ENCODE assay signal across 9 cellular contexts in genomic region chr17:43366809-43367587, GRCh38. TPM values are rescaled to one million over a fixed set of nuclear protein-coding genes. Genes with fewer than 3 reads are reported as not detected.
DNase-seq lines count a peak whose midpoint lies in the region; ATAC-seq and TF ChIP-seq lines count a peak whose summit lies in the region.
"Had no signal": no experiment of that assay in that cellular context is flagged by ENCODE, and none has a peak within 500 bp of the region (broad histone marks: within the 10 kb centered on the region; RNA-seq: fewer than 3 reads in every experiment).

No MANE protein-coding gene starts in this region.

- H3K9ac ChIP-seq in HCT116 (ENCODE audit: low read length): peak overlapping the region; percentile 81

- intact Hi-C loops in HCT116 (cut with micrococcal nuclease): no loop called here

- RAD21 ChIA-PET in HCT116 (lab: Charles Lee; ENCODE audit: low non-redundant PET in 1 of 2, low total read pairs in 2 of 2, uncharacterized antibody in 2 of 2, unreplicated experiment in 2 of 2): interaction anchor here in 1 of 2 experiments (1.0 kb wide), 1 partner anchor 21 kb away, joined by 5 read pairs; no protein-coding TSS in a partner anchor

- POLR2A ChIA-PET in HCT116 (lab: Charles Lee): interaction anchor here (0.9 to 4.4 kb wide), 29 partner anchors 8 to 343 kb away, joined by 3 to 152 read pairs (median 7); partner anchors contain the start of genes ARL4D, DHX8, ETV4 and NBR1

- peak overlapping the region; percentile 93 for H3K4me3 Mint-ChIP-seq in glutamatergic neuron (ENCODE audit: unreplicated experiment)

- H3K79me2 ChIP-seq in HCT116 (ENCODE audit: insufficient read depth, low read length): no peaks in the 10 kb centered on the region

- H3K4me2 ChIP-seq in HCT116 (ENCODE audit: low read length): peak overlapping the region; percentile 79

- no peak overlapping the region for H2AFZ ChIP-seq in HCT116 (ENCODE audit: low read depth, low read length, poor library complexity, severe bottlenecking)

- TF ChIP-seq CTCF in HCT116 (IDR thresholded peaks at IDR 0.05 in 2 of 3, conservative IDR thresholded peaks at IDR 0.05 in 1 of 3; ENCODE audit: borderline replicate concordance in 1 of 3, insufficient read depth in 1 of 3, low read depth in 2 of 3, low read length in 2 of 3) (no peak), glutamatergic neuron (IDR thresholded peaks at IDR 0.05; ENCODE audit: partially characterized antibody, unreplicated experiment) (no peak)

- peaks cover 12% of the 10 kb centered on the region for H3K9me3 Mint-ChIP-seq in glutamatergic neuron (ENCODE audit: unreplicated experiment)

- peak overlapping the region; percentile 95 for H3K27ac ChIP-seq in HCT116 (ENCODE audit: low read depth, low read length)
- peak overlapping the region in 20 of 21 experiments; percentile 94 to 100 (median 99) for H3K27ac ChIP-seq in skin epidermis

- no peaks in the 10 kb centered on the region for H3K36me3 ChIP-seq in HCT116 (ENCODE audit: control insufficient read depth in 1 of 2, insufficient read depth in 2 of 2, low read length in 2 of 2)

- H3K4me1 ChIP-seq in HCT116 (ENCODE audit: control insufficient read depth in 1 of 2, insufficient read depth in 2 of 2, low read length in 2 of 2): peaks cover 20 to 37% of the 10 kb centered on the region in 2 experiments

- no peaks in the 10 kb centered on the region for H3K36me3 Mint-ChIP-seq in glutamatergic neuron (ENCODE audit: unreplicated experiment)

- H3K27me3 ChIP-seq in HCT116 (ENCODE audit: insufficient read depth, low read length): no peaks in the 10 kb centered on the region

- no TSS peak for BruUV-seq in HCT116 (replicated peaks; lab: Mats Ljungman, UMichigan)

- no peak for TF ChIP-seq RAD21 in HCT116 (IDR thresholded peaks at IDR 0.05; ENCODE audit: low read depth)

- H3K4me3 ChIP-seq in HCT116 (replicated peaks in 1 of 2; ENCODE audit: low read depth in 1 of 2, low read length in 2 of 2): peak overlapping the region in 1 of 2 experiments; percentile 2; a peak in 1 of 4 replicates
- peak overlapping the region in 1 of 7 experiments; percentile 48 for H3K4me3 ChIP-seq in skin epidermis

- DNase-seq in HCT116 (ENCODE audit: low read depth, low spot score) (no peak), T1000 (lab: John Stamatoyannopoulos, UW) (peak; percentile 97), glutamatergic neuron (no peak), KG1 (lab: John Stamatoyannopoulos, UW) (no peak)
- DNase-seq: stimulated activated CD4-positive, alpha-beta T cell treated with anti-CD3 and anti-CD28 coated beads, Interleukin-12 subunit alpha, Interleukin-12 subunit beta, amount 100 ng/mL, for 4 hours had no signal

- H3K9me2 ChIP-seq in HCT116 (ENCODE audit: insufficient read depth): no peaks in the 10 kb centered on the region

- H4K20me1 ChIP-seq in HCT116 (ENCODE audit: insufficient read depth): no peaks in the 10 kb centered on the region

- H3K4me1 Mint-ChIP-seq in glutamatergic neuron (ENCODE audit: low read depth, unreplicated experiment): peaks cover 6% of the 10 kb centered on the region

- TF ChIP-seq POLR2A in HCT116 (IDR thresholded peaks at IDR 0.05; ENCODE audit: borderline replicate concordance, extremely low read depth, insufficient read depth, insufficient read length): no peak

- ATAC-seq in HCT116 (no peak), HG02973 (IDR thresholded peaks at IDR 0.05; ENCODE audit: unreplicated experiment) (no peak), GM21360 (IDR thresholded peaks at IDR 0.05; ENCODE audit: unreplicated experiment) (no peak), GM21825 (IDR thresholded peaks at IDR 0.05; ENCODE audit: unreplicated experiment) (no peak)

- CTCF ChIA-PET in HCT116 (lab: Charles Lee): interaction anchor here (1.6 to 2.4 kb wide), 2 partner anchors 21 to 117 kb away, joined by 9 to 21 read pairs; partner anchors contain the start of gene DHX8

- H3K27ac Mint-ChIP-seq in glutamatergic neuron (ENCODE audit: unreplicated experiment): peak overlapping the region; percentile 100

- H3K9me3 ChIP-seq in HCT116 (ENCODE audit: control insufficient read depth in 1 of 2, insufficient read depth in 1 of 2, low read depth in 1 of 2, low read length in 2 of 2): no peaks in the 10 kb centered on the region; a peak in 1 of 4 replicates

- H3K27me3 Mint-ChIP-seq in glutamatergic neuron (ENCODE audit: unreplicated experiment): peaks cover 15% of the 10 kb centered on the region

TF ChIP-seq in HCT116, 20 proteins besides CTCF, POLR2A, EP300 and RAD21:
- TF ChIP-seq ELF1 (IDR thresholded peaks at IDR 0.05; ENCODE audit: borderline replicate concordance, low read depth) (no peak), POLR2AphosphoS5 (IDR thresholded peaks at IDR 0.05; ENCODE audit: low read depth, low read length) (no peak), SRF (IDR thresholded peaks at IDR 0.05; ENCODE audit: low read depth) (no peak), EZH2 (IDR thresholded peaks at IDR 0.05) (no peak), ATF3 (IDR thresholded peaks at IDR 0.05) (no peak), REST (IDR thresholded peaks at IDR 0.05; ENCODE audit: low read depth) (no peak), JUND (IDR thresholded peaks at IDR 0.05) (no peak), EGR1 (IDR thresholded peaks at IDR 0.05; ENCODE audit: low read depth) (no peak), EZH2phosphoT487 (IDR thresholded peaks at IDR 0.05; ENCODE audit: borderline replicate concordance) (no peak), TCF7L2 (IDR thresholded peaks at IDR 0.05; ENCODE audit: borderline replicate concordance, extremely low read depth, insufficient read depth, insufficient read length) (no peak), ZFX (IDR thresholded peaks at IDR 0.05) (no peak)

RNA-seq across cellular contexts. Expression of gene ARL4D, which starts 31.8 kb away (rescaled TPM):
- 11.5 TPM for total RNA-seq in HCT116 (2021; ENCODE audit: unreplicated experiment)
- 13.4 and 16.0 TPM in 2 replicates for polyA plus RNA-seq in HCT116 (2012)
- total RNA-seq in glutamatergic neuron (ENCODE audit: unreplicated experiment): 100 TPM
